1 cellular context compared by ENCODE assay signal in the genomic region with DNA sequence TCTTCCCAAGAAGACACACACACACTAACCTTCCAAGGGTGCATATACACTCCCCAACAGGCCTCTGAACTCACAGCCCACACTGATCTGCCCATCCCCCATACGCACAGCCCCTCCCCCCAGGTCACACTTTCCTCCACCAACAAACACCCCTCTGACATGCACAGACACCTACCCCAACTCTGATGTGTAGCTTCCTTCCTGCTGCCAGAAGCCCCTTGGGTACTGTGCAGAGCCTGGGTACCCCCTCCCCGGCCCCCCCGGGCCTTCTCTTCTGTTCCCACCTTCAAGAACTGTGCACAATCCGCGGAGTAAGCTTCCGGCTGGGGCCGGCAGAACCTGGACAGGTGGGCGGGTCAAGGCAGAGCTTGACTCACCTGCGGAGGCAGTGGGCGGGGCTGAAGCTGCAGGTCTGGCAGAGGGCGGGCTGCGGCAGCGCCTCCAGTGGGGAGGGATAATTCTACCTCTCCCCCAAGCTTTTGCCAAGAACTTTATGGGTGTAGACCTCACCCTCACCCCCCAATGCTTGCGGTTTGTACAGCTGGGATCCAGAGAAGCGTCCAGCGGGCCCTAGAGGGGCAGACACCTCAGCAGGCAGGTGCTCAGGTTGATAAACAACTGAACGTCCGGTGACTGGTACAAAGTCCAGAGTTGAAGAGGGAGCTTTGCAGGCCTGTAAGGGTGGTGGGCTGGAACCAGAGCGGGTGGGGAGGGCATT.
TF ChIP-seq lines count a peak whose summit lies in the region.

Gene C1orf210, minus strand, starts transcription at position 313 of the 718 bp plus-strand sequence. CDS start 2,311 bp downstream, outside the sequence.

TF ChIP-seq in HepG2, 621 proteins besides CTCF, POLR2A, EP300 and RAD21 (continued from another document and continues in another):
- TF ChIP-seq ZBTB10 (CRISPR knock-in tag; IDR thresholded peaks at IDR 0.05; ENCODE audit: borderline replicate concordance) (no peak), ZFP91 (CRISPR knock-in tag; IDR thresholded peaks at IDR 0.05; ENCODE audit: borderline replicate concordance) (peak; percentile 31; the same call in 1 of the 2 replicates), RFX3 (CRISPR knock-in tag; IDR thresholded peaks at IDR 0.05) (no peak), ZNF879 (CRISPR knock-in tag; IDR thresholded peaks at IDR 0.05) (no peak), ESRRA (CRISPR knock-in tag; IDR thresholded peaks at IDR 0.05; ENCODE audit: low read depth) (no peak), SP4 (CRISPR knock-in tag; IDR thresholded peaks at IDR 0.05) (0 out of 2 replicates have a peak, but pooled peaks have one; percentile 51), AHDC1 (CRISPR knock-in tag; IDR thresholded peaks at IDR 0.05; ENCODE audit: borderline replicate concordance) (peak; percentile 18; the same call in 1 of the 2 replicates), NR2F2 (IDR thresholded peaks at IDR 0.05; ENCODE audit: borderline replicate concordance, low read depth) (no peak), ZHX1 (CRISPR knock-in tag; IDR thresholded peaks at IDR 0.05; ENCODE audit: low read depth) (no peak), ZFP1 (CRISPR knock-in tag; IDR thresholded peaks at IDR 0.05) (0 out of 2 replicates have a peak, but pooled peaks have one; percentile 53), SMAD9 (CRISPR knock-in tag; IDR thresholded peaks at IDR 0.05) (no peak), RBFOX2 (IDR thresholded peaks at IDR 0.05; ENCODE audit: low read depth, low read length) (no peak), AGO2 (optimal IDR thresholded peaks at IDR 0.05; ENCODE audit: low read depth, low read length) (no peak), ZNF746 (CRISPR knock-in tag; IDR thresholded peaks at IDR 0.05) (peak; percentile 31; the same call in 1 of the 2 replicates), E2F5 (CRISPR knock-in tag; conservative IDR thresholded peaks at IDR 0.05) (no peak), ZNF562 (CRISPR knock-in tag; IDR thresholded peaks at IDR 0.05; ENCODE audit: borderline replicate concordance) (no peak), CREB1 (IDR thresholded peaks at IDR 0.05) (no peak), CREB1 (CRISPR knock-in tag; IDR thresholded peaks at IDR 0.05) (peak; percentile 63), ATM (IDR thresholded peaks at IDR 0.05; ENCODE audit: borderline replicate concordance) (no peak), HOXA5 (CRISPR knock-in tag; IDR thresholded peaks at IDR 0.05) (no peak), HNF4G (IDR thresholded peaks at IDR 0.05; ENCODE audit: borderline replicate concordance, low read depth, low read length) (peak; percentile 67), HNF4G (CRISPR knock-in tag; IDR thresholded peaks at IDR 0.05; ENCODE audit: borderline replicate concordance, low read depth) (no peak; the same call in 1 of the 2 replicates), ZNF225 (CRISPR knock-in tag; IDR thresholded peaks at IDR 0.05) (no peak), FOXA1 (IDR thresholded peaks at IDR 0.05) (no peak), FOXA1 (CRISPR knock-in tag; IDR thresholded peaks at IDR 0.05) (no peak), RFXANK (CRISPR knock-in tag; IDR thresholded peaks at IDR 0.05) (no peak), ZFX (CRISPR knock-in tag; IDR thresholded peaks at IDR 0.05; ENCODE audit: low read depth) (peak; percentile 63; the same call in 1 of the 2 replicates), ZBTB1 (CRISPR knock-in tag; IDR thresholded peaks at IDR 0.05; ENCODE audit: borderline replicate concordance) (no peak), HNF4A (CRISPR knock-in tag; IDR thresholded peaks at IDR 0.05) (peak; percentile 92), ZSCAN29 (CRISPR knock-in tag; conservative IDR thresholded peaks at IDR 0.05) (no peak), ZNF160 (CRISPR knock-in tag; IDR thresholded peaks at IDR 0.05) (no peak), HNRNPH1 (optimal IDR thresholded peaks at IDR 0.05; ENCODE audit: low read depth, low read length) (no peak), ZNF747 (CRISPR knock-in tag; IDR thresholded peaks at IDR 0.05; ENCODE audit: borderline replicate concordance) (0 out of 2 replicates have a peak, but pooled peaks have one; percentile 49), KDM4B (CRISPR knock-in tag; IDR thresholded peaks at IDR 0.05) (no peak), PRMT3 (CRISPR knock-in tag; IDR thresholded peaks at IDR 0.05; ENCODE audit: borderline replicate concordance, low read depth) (no peak), TRIM22 (IDR thresholded peaks at IDR 0.05) (no peak), ISX (CRISPR knock-in tag; conservative IDR thresholded peaks at IDR 0.05) (no peak), NFYB (CRISPR knock-in tag; IDR thresholded peaks at IDR 0.05) (no peak), U2AF1 (optimal IDR thresholded peaks at IDR 0.05; ENCODE audit: low read depth, low read length) (no peak)
- TF ChIP-seq, protein P1, sequence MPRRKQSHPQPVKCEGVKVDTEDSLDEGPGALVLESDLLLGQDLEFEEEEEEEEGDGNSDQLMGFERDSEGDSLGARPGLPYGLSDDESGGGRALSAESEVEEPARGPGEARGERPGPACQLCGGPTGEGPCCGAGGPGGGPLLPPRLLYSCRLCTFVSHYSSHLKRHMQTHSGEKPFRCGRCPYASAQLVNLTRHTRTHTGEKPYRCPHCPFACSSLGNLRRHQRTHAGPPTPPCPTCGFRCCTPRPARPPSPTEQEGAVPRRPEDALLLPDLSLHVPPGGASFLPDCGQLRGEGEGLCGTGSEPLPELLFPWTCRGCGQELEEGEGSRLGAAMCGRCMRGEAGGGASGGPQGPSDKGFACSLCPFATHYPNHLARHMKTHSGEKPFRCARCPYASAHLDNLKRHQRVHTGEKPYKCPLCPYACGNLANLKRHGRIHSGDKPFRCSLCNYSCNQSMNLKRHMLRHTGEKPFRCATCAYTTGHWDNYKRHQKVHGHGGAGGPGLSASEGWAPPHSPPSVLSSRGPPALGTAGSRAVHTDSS (CRISPR knock-in tag; conservative IDR thresholded peaks at IDR 0.05), result no peak
- TF ChIP-seq, protein P2, sequence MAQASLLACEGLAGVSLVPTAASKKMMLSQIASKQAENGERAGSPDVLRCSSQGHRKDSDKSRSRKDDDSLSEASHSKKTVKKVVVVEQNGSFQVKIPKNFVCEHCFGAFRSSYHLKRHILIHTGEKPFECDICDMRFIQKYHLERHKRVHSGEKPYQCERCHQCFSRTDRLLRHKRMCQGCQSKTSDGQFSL (CRISPR knock-in tag; IDR thresholded peaks at IDR 0.05), result no peak
- TF ChIP-seq, protein P3, sequence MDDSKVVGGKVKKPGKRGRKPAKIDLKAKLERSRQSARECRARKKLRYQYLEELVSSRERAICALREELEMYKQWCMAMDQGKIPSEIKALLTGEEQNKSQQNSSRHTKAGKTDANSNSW (CRISPR knock-in tag; IDR thresholded peaks at IDR 0.05; ENCODE audit: borderline replicate concordance), result no peak
